ENCODE assay signal across 22 cellular contexts in the genomic region with DNA sequence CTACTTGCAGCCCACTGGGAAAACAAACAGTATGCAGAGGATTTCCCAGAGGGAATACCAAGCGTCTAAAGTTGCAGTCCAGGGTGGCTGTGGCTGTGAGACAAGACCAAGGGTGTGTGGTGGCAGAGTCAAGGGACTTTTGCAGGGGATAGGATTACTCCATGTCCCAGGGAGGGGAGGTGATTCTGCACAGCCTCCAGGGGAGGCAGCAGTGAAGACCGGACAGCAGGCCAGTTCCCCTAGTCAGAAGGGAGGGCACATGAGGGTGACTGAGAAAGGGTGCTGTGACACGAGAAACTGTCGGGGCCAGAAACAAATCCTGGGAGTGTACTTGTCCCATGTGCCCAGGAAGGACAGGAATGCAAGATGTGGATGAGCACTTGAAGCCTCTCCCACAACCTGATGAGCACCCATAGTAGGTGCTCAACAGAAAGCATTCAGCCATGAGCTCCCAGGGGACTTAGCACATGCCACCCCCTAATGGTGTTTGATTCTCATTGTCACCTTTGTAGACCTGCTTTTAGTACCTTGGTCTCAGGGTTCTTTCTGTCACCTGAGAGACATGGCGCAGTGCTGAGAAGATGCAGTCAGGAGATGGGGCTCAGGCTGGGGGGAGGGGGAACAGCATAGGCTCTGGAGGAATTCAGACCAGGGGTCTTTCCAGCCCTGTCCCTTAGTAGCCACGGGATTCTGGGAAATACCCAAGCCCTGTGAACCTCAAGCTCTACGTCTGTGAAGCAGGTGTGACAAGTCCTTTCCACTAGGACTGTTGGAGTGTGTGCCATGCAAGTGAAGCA. TPM values are rescaled to one million over a fixed set of nuclear protein-coding genes. Genes with fewer than 3 reads are reported as not detected.
A peak's percentile ranks its signal among the peaks of the same experiment; 100 is the strongest.
DNase-seq lines count a peak whose midpoint lies in the region; ATAC-seq and TF ChIP-seq lines count a peak whose summit lies in the region.
"Had no signal": no experiment of that assay in that cellular context is flagged by ENCODE, and none has a peak within 500 bp of the region (broad histone marks: within the 10 kb centered on the region; RNA-seq: fewer than 3 reads in every experiment).

No MANE protein-coding gene starts in this region.

- POLR2A ChIA-PET in PC-3 (lab: Charles Lee; ENCODE audit: unreplicated experiment), result no interaction called here

- H3K27ac Mint-ChIP-seq in osteocyte (ENCODE audit: unreplicated experiment), result no peak overlapping the region
- H3K27ac Mint-ChIP-seq: B cell; CD8-positive, alpha-beta T cell; T-cell had no signal

- no peaks in the 10 kb centered on the region for H3K9me3 ChIP-seq in PC-3 (ENCODE audit: low read length)
- no peaks in the 10 kb centered on the region for H3K9me3 ChIP-seq in prostate gland
- H3K9me3 ChIP-seq: Caco-2 had no signal

- WGBS in prostate gland, result 93% methylated on average over 7 of the region's 7 CpGs

- H4K20me1 ChIP-seq in PC-3 (ENCODE audit: low read length), result no peaks in the 10 kb centered on the region

- H3K4me1 Mint-ChIP-seq in osteocyte (ENCODE audit: unreplicated experiment), result peaks cover 7% of the 10 kb centered on the region
- H3K4me1 Mint-ChIP-seq: B cell, T-cell had no signal

- no peak overlapping the region for H3K9ac ChIP-seq in PC-3 (ENCODE audit: low read length)

- peaks cover 4% of the 10 kb centered on the region for H3K9me3 Mint-ChIP-seq in osteocyte (ENCODE audit: unreplicated experiment)
- H3K9me3 Mint-ChIP-seq: CD8-positive, alpha-beta T cell; T-cell had no signal

- H3K27me3 ChIP-seq in PC-3 (ENCODE audit: low read length), result no peaks in the 10 kb centered on the region
- no peaks in the 10 kb centered on the region for H3K27me3 ChIP-seq in prostate gland (replicated peaks; ENCODE audit: insufficient read depth)

- no TSS peak for BruUV-seq in PC-3 (replicated peaks; lab: Mats Ljungman, UMichigan)

- H3K27ac ChIP-seq in PC-3 (ENCODE audit: low read length) (no peak overlapping the region), prostate gland (no peak overlapping the region)
- H3K27ac ChIP-seq: C4-2B, PC-9 had no signal

- H3K36me3 ChIP-seq in PC-3 (ENCODE audit: low read depth, low read length) (no peaks in the 10 kb centered on the region), prostate gland (no peaks in the 10 kb centered on the region)

- DNase-seq in cardiac septum (ENCODE audit: low spot score) (peak; percentile 72), left ventricle myocardium superior (no peak), PC-3 (peak; percentile 0), osteocyte (ENCODE audit: extremely low spot score, unreplicated experiment) (peak; percentile 56), prostate gland (ENCODE audit: low spot score) (no peak), NOMO-1 treated with DMSO at 0.1 percent for 48 hours (lab: John Stamatoyannopoulos, UW; ENCODE audit: unreplicated experiment) (no peak)
- DNase-seq in stimulated activated naive CD8-positive, alpha-beta T cell treated with anti-CD3 and anti-CD28 coated beads, Interleukin-15, Interleukin-2, amounts not matched to agents 100 U/mL and 50 U/mL, for 24 hours, result no peak
- DNase-seq: Caco-2; CD8-positive, alpha-beta T cell; DND-41; KBM-7; MM.1S; NCI-H524; NCI-H774; PC-9; RPMI8226; SHP77; T-cell had no signal

- no peaks in the 10 kb centered on the region for H3F3A ChIP-seq in PC-3 (ENCODE audit: low read length, unreplicated experiment)

- H3K36me3 Mint-ChIP-seq in osteocyte (ENCODE audit: unreplicated experiment), result no peaks in the 10 kb centered on the region
- H3K36me3 Mint-ChIP-seq: CD8-positive, alpha-beta T cell; T-cell had no signal

- H3K4me1 ChIP-seq in PC-3 (ENCODE audit: insufficient read depth, low read length), result no peaks in the 10 kb centered on the region
- no peaks in the 10 kb centered on the region for H3K4me1 ChIP-seq in prostate gland (replicated peaks)
- H3K4me1 ChIP-seq: Caco-2 had no signal

- TF ChIP-seq POLR2A in prostate gland (IDR thresholded peaks at IDR 0.05), result no peak

- no peak overlapping the region for H2AFZ ChIP-seq in PC-3 (ENCODE audit: low read length)
- H2AFZ ChIP-seq: PC-9 had no signal

- H3K9me2 ChIP-seq in PC-3 (replicated peaks; ENCODE audit: low read length), result no peaks in the 10 kb centered on the region

- no peak overlapping the region for H3K4me3 Mint-ChIP-seq in osteocyte (ENCODE audit: unreplicated experiment)
- H3K4me3 Mint-ChIP-seq: B cell; CD8-positive, alpha-beta T cell; T-cell had no signal

- no peak overlapping the region for H3K4me3 ChIP-seq in PC-3 (ENCODE audit: low read length)
- H3K4me3 ChIP-seq in prostate gland, result no peak overlapping the region
- H3K4me3 ChIP-seq: PC-9 had no signal

- no peak for ATAC-seq in left ventricle myocardium superior
- ATAC-seq in PC-3, result no peak
- no peak for ATAC-seq in stimulated activated naive CD8-positive, alpha-beta T cell treated with anti-CD3 and anti-CD28 coated beads, Interleukin-15, Interleukin-2, amounts not matched to agents 100 U/mL and 50 U/mL, for 24 hours
- ATAC-seq: CD8-positive, alpha-beta T cell; T-cell had no signal

- H3K79me2 ChIP-seq in PC-3 (ENCODE audit: low read length), result no peaks in the 10 kb centered on the region

- intact Hi-C loops in cardiac septum (cut with DNase I), result loop anchor here (10.0 kb wide), 1 partner anchor 77 kb away; no protein-coding TSS in a partner anchor
- intact Hi-C loops in left ventricle myocardium superior (cut with micrococcal nuclease), result no loop called here
- intact Hi-C loops in PC-3 (cut with micrococcal nuclease), result no loop called here
- intact Hi-C loops in prostate gland (cut with DNase I), result no loop called here

- TF ChIP-seq CTCF in PC-3 (conservative IDR thresholded peaks at IDR 0.05; ENCODE audit: low read depth, low read length) (no peak), osteocyte (IDR thresholded peaks at IDR 0.05) (no peak), prostate gland (IDR thresholded peaks at IDR 0.05) (no peak)

- no peak overlapping the region for H3K4me2 ChIP-seq in PC-3 (ENCODE audit: low read length)
- H3K4me2 ChIP-seq: PC-9 had no signal

- H3K27me3 Mint-ChIP-seq in osteocyte (ENCODE audit: unreplicated experiment), result no peaks in the 10 kb centered on the region

- CTCF ChIA-PET in PC-3 (lab: Charles Lee), result no interaction called here

RNA-seq across cellular contexts. Expression of gene HSFX3, which starts 18.1 kb away (rescaled TPM):
- total RNA-seq in cardiac septum (0.59 TPM), left ventricle myocardium superior (not detected), PC-3 (2014; rRNA removed) (not detected in 2 replicates), osteocyte (not detected in 2 replicates), prostate gland (under 1 TPM; 0.50 to 0.74 TPM)
- total RNA-seq: A673; B cell; Caco-2; CD8-positive, alpha-beta T cell; PC-9; SK-MEL-5; T-cell had no signal

RNA-seq across cellular contexts. Expression of gene MAGEA9B, which starts 19.4 kb away (rescaled TPM):
- total RNA-seq in cardiac septum (not detected), left ventricle myocardium superior (not detected), PC-3 (2014; rRNA removed) (not detected in 2 replicates), osteocyte (not detected in 2 replicates), prostate gland (10 to 100 TPM in 1 of 2 donors, not detected in 1; 11.2 TPM)
- total RNA-seq: A673; B cell; Caco-2; CD8-positive, alpha-beta T cell; PC-9; SK-MEL-5; T-cell had no signal

RNA-seq across cellular contexts. Expression of gene EOLA1, which starts 27.0 kb away (rescaled TPM):
- 27.4 TPM for total RNA-seq in cardiac septum
- 29.6 TPM for total RNA-seq in left ventricle myocardium superior
- 21.7 and 25.9 TPM in 2 replicates for total RNA-seq in PC-3 (2014; rRNA removed)
- 17.7 and 18.1 TPM in 2 replicates for total RNA-seq in osteocyte
- 10 to 100 TPM; 13.9 to 17.7 TPM for total RNA-seq in prostate gland

RNA-seq across cellular contexts. Expression of gene HSFX2, which starts 27.3 kb away (rescaled TPM):
- not detected for total RNA-seq in cardiac septum
- total RNA-seq in left ventricle myocardium superior, result not detected
- total RNA-seq in PC-3 (2014; rRNA removed), result not detected in 2 replicates
- 0.64 TPM in 1 of 2 replicates, not detected in the other for total RNA-seq in osteocyte
- not detected for total RNA-seq in prostate gland
- total RNA-seq: A673; CD8-positive, alpha-beta T cell; SK-MEL-5; T-cell had no signal

Comparison
In these comparisons a context has a peak if more than half of its experiments do, and no peak if none do; other contexts are left out.
1. DNase-seq: peak in cardiac septum (single experiment), PC-3 (single experiment) and osteocyte (single experiment); none in left ventricle myocardium superior (single experiment), prostate gland (single experiment), stimulated activated naive CD8-positive, alpha-beta T cell treated with anti-CD3 and anti-CD28 coated beads, Interleukin-15, Interleukin-2, amounts not matched to agents 100 U/mL and 50 U/mL, for 24 hours (single experiment) and NOMO-1 treated with DMSO at 0.1 percent for 48 hours (single experiment).